In the genomic region with DNA sequence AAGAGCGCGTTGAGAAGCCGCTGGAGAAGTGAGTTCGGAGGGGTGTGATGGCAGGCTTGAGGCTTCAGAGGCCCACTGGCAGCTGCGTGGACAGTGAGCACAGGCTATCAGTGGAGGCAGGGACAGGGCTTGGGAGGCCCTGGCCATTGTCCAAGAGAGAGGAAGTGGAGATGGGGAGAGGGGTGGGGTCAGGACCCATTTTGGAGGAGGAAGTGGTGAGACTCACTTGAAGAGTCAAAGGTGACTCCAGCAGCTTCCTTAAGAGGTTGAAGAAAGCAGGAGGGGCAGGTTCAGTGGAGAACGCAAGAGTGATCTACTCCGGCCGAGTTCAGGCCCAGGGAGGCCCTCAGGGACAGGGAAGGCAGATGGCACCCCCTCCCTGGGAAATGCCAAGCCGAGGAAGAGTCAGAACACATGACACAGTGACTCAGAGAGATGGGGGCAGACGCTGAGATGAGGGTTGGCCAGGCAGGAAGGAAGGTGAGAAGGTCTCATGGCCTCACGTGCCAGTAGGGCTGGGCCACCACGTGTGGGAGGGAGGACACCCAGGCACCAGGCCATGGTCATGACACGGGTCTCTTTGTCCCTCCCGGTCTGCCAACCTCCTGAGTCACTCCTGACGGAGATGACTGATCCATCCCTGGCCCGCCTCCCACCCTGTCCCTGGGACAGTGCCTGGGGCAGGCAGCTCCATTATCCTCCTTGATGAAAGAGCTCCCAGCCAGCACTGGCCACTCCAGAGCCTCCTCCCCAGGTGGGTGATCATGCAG, we compare ENCODE assay signal across 8 cellular contexts. TPM values are rescaled to one million over a fixed set of nuclear protein-coding genes. Genes with fewer than 3 reads are reported as not detected.
DNase-seq lines count a peak whose midpoint lies in the region; ATAC-seq and TF ChIP-seq lines count a peak whose summit lies in the region.

No MANE protein-coding gene starts in this region.

- no peaks in the 10 kb centered on the region for H3K27me3 Mint-ChIP-seq in endodermal cell (ENCODE audit: insufficient read depth)
- peaks cover 6 to 11% of the 10 kb centered on the region in 2 donors for H3K27me3 Mint-ChIP-seq in natural killer cell treated with Interleukin-12 subunit alpha and Interleukin-12 subunit beta and Interleukin-15 and Interleukin-18, amount 100 ng/mL, for 72 hours

- H3K36me3 ChIP-seq in endodermal cell (ENCODE audit: control insufficient read depth, insufficient read depth, low read length) (no peaks in the 10 kb centered on the region), mesendoderm (ENCODE audit: control insufficient read depth, insufficient read depth, low read length) (no peaks in the 10 kb centered on the region)

- H3K4me1 ChIP-seq in endodermal cell (ENCODE audit: control insufficient read depth, insufficient read depth, low read length) (no peaks in the 10 kb centered on the region), mesendoderm (ENCODE audit: control insufficient read depth, low read depth, low read length) (no peaks in the 10 kb centered on the region)

- H3K27ac ChIP-seq in endodermal cell (ENCODE audit: low read depth, low read length) (no peak overlapping the region), mesendoderm (ENCODE audit: low read depth, low read length) (no peak overlapping the region)

- H4K5ac ChIP-seq in mesendoderm (ENCODE audit: low read length) = no peak overlapping the region

- no peaks in the 10 kb centered on the region for H3K79me2 ChIP-seq in mesendoderm (ENCODE audit: control insufficient read depth, insufficient read depth, low read length)

- no peak overlapping the region for H4K8ac ChIP-seq in mesendoderm (ENCODE audit: low read depth, low read length)

- H3K4me3 ChIP-seq in endodermal cell (ENCODE audit: low read length) (no peak overlapping the region), mesendoderm (ENCODE audit: low read length) (no peak overlapping the region)

- no peak overlapping the region for H2AK5ac ChIP-seq in mesendoderm (ENCODE audit: low read length)

- H3K4me2 ChIP-seq in mesendoderm (ENCODE audit: low read length) = no peak overlapping the region

- no peak overlapping the region for H3K4ac ChIP-seq in mesendoderm (ENCODE audit: low read depth, low read length)

- H2BK120ac ChIP-seq in mesendoderm (ENCODE audit: low read depth, low read length) = no peak overlapping the region

- WGBS in endodermal cell (ENCODE audit: insufficient coverage in 1 of 2, insufficient read length in 1 of 2), 2 experiments = 92 to 94% methylated on average over 11 to 16 of the region's 16 CpGs
- WGBS in mesendoderm (ENCODE audit: extremely low coverage, insufficient coverage, low lambda C conversion rate) = no CpG with 5 or more reads among the region's 16 CpGs

- H3K36me3 Mint-ChIP-seq in endodermal cell (ENCODE audit: low read depth) = no peaks in the 10 kb centered on the region
- no peaks in the 10 kb centered on the region for H3K36me3 Mint-ChIP-seq in natural killer cell treated with Interleukin-12 subunit alpha and Interleukin-12 subunit beta and Interleukin-15 and Interleukin-18, amount 100 ng/mL, for 72 hours

- no peaks in the 10 kb centered on the region for H3K79me1 ChIP-seq in mesendoderm (ENCODE audit: low read length)

- DNase-seq in COLO829 (ENCODE audit: low spot score) (peak; percentile 93), NOMO-1 (lab: John Stamatoyannopoulos, UW; ENCODE audit: unreplicated experiment in 2 of 2) (peak; percentile 33 to 67), endodermal cell (no peak), SHP77 treated with DMSO at 0.1 percent for 48 hours (lab: John Stamatoyannopoulos, UW) (no peak), mesendoderm (no peak), KG1 (lab: John Stamatoyannopoulos, UW) (no peak), SK-N-DZ (ENCODE audit: low spot score) (no peak)
- DNase-seq in natural killer cell treated with Interleukin-12 subunit alpha and Interleukin-12 subunit beta and Interleukin-15 and Interleukin-18, amount 100 ng/mL, for 72 hours (ENCODE audit: low spot score) = no peak

- peak; percentile 45 to 49 for ATAC-seq in natural killer cell treated with Interleukin-12 subunit alpha and Interleukin-12 subunit beta and Interleukin-15 and Interleukin-18, amount 100 ng/mL, for 72 hours

- H3K23ac ChIP-seq in mesendoderm (ENCODE audit: low read length) = no peak overlapping the region

- H3K56ac ChIP-seq in mesendoderm (ENCODE audit: low read length) = no peak overlapping the region

- H3K4me3 Mint-ChIP-seq in endodermal cell = no peak overlapping the region
- no peak overlapping the region for H3K4me3 Mint-ChIP-seq in natural killer cell treated with Interleukin-12 subunit alpha and Interleukin-12 subunit beta and Interleukin-15 and Interleukin-18, amount 100 ng/mL, for 72 hours

- TF ChIP-seq CTCF in endodermal cell (conservative IDR thresholded peaks at IDR 0.05) = no peak

- H3K9ac ChIP-seq in endodermal cell (ENCODE audit: extremely low read depth, low read length, poor library complexity, severe bottlenecking) (no peak overlapping the region), mesendoderm (ENCODE audit: low read length) (no peak overlapping the region)

- H3K27ac Mint-ChIP-seq in endodermal cell = peak overlapping the region; percentile 61
- peak overlapping the region in 1 of 2 donors; percentile 78 for H3K27ac Mint-ChIP-seq in natural killer cell treated with Interleukin-12 subunit alpha and Interleukin-12 subunit beta and Interleukin-15 and Interleukin-18, amount 100 ng/mL, for 72 hours

- peaks cover 8% of the 10 kb centered on the region for H3K9me3 Mint-ChIP-seq in endodermal cell
- no peaks in the 10 kb centered on the region for H3K9me3 Mint-ChIP-seq in natural killer cell treated with Interleukin-12 subunit alpha and Interleukin-12 subunit beta and Interleukin-15 and Interleukin-18, amount 100 ng/mL, for 72 hours

- no peak overlapping the region for H2BK15ac ChIP-seq in mesendoderm (replicated peaks; ENCODE audit: low read depth)

- peaks cover 7% of the 10 kb centered on the region for H3K9me3 ChIP-seq in endodermal cell (ENCODE audit: control insufficient read depth, low read length)

- no peak overlapping the region for H3K18ac ChIP-seq in mesendoderm (ENCODE audit: low read length)

- H2BK5ac ChIP-seq in mesendoderm (ENCODE audit: low read length) = no peak overlapping the region

- peaks cover 5% of the 10 kb centered on the region for H3K4me1 Mint-ChIP-seq in endodermal cell
- H3K4me1 Mint-ChIP-seq in natural killer cell treated with Interleukin-12 subunit alpha and Interleukin-12 subunit beta and Interleukin-15 and Interleukin-18, amount 100 ng/mL, for 72 hours (ENCODE audit: low read depth in 2 of 2) = peaks cover 6 to 13% of the 10 kb centered on the region in 2 donors

- H3K27me3 ChIP-seq in endodermal cell (ENCODE audit: control insufficient read depth, insufficient read depth, low read length, poor library complexity, severe bottlenecking) (no peaks in the 10 kb centered on the region), mesendoderm (ENCODE audit: insufficient read depth, low read length, poor library complexity) (no peaks in the 10 kb centered on the region)

RNA-seq across cellular contexts. Expression of gene CD22, which starts 10.1 kb away (rescaled TPM):
- not detected for total RNA-seq in endodermal cell
- polyA plus RNA-seq in endodermal cell (2013, experiment 1 of 2) = not detected
- not detected for polyA plus RNA-seq in endodermal cell (2013, experiment 2 of 2)
- 10 to 100 TPM in 1 of 2 donors, 1 to 10 TPM in 1; 1.1 to 15.0 TPM for total RNA-seq in natural killer cell treated with Interleukin-12 subunit alpha and Interleukin-12 subunit beta and Interleukin-15 and Interleukin-18, amount 100 ng/mL, for 72 hours
- 0.08 TPM for polyA plus RNA-seq in mesendoderm (2013, experiment 1 of 2)
- polyA plus RNA-seq in mesendoderm (2013, experiment 2 of 2) = 0.13 TPM
- polyA plus RNA-seq in SK-N-DZ (2014; cell fraction: cytosol; rRNA removed) = not detected in 2 replicates
- 0.15 TPM in 1 of 2 replicates, not detected in the other for polyA plus RNA-seq in SK-N-DZ (2014; cell fraction: nucleus; rRNA removed)

RNA-seq across cellular contexts. Expression of gene MAG, which starts 26.9 kb away (rescaled TPM):
- not detected for total RNA-seq in endodermal cell
- polyA plus RNA-seq in endodermal cell (2013, experiment 1 of 2) = not detected
- polyA plus RNA-seq in endodermal cell (2013, experiment 2 of 2) = not detected
- under 1 TPM in 1 of 2 donors, not detected in 1; 0.38 TPM for total RNA-seq in natural killer cell treated with Interleukin-12 subunit alpha and Interleukin-12 subunit beta and Interleukin-15 and Interleukin-18, amount 100 ng/mL, for 72 hours
- polyA plus RNA-seq in mesendoderm (2013, experiment 1 of 2) = 0.06 TPM
- not detected for polyA plus RNA-seq in mesendoderm (2013, experiment 2 of 2)
- 2.2 TPM in 1 of 2 replicates, not detected in the other for polyA plus RNA-seq in SK-N-DZ (2014; cell fraction: cytosol; rRNA removed)
- polyA plus RNA-seq in SK-N-DZ (2014; cell fraction: nucleus; rRNA removed) = not detected in 2 replicates

RNA-seq across cellular contexts. Expression of gene FFAR1, which starts 28.8 kb away (rescaled TPM):
- not detected for total RNA-seq in endodermal cell
- polyA plus RNA-seq in endodermal cell (2013, experiment 1 of 2) = not detected
- not detected for polyA plus RNA-seq in endodermal cell (2013, experiment 2 of 2)
- under 1 TPM; 0.19 to 0.36 TPM for total RNA-seq in natural killer cell treated with Interleukin-12 subunit alpha and Interleukin-12 subunit beta and Interleukin-15 and Interleukin-18, amount 100 ng/mL, for 72 hours
- 0.03 TPM for polyA plus RNA-seq in mesendoderm (2013, experiment 1 of 2)
- polyA plus RNA-seq in mesendoderm (2013, experiment 2 of 2) = not detected
- not detected in 2 replicates for polyA plus RNA-seq in SK-N-DZ (2014; cell fraction: cytosol; rRNA removed)
- polyA plus RNA-seq in SK-N-DZ (2014; cell fraction: nucleus; rRNA removed) = not detected in 2 replicates

RNA-seq across cellular contexts. Expression of gene HAMP, which starts 36.5 kb away (rescaled TPM):
- 1 to 10 TPM in 1 of 2 donors, under 1 TPM in 1; 0.35 to 1.3 TPM for total RNA-seq in endodermal cell
- 0.25 TPM for polyA plus RNA-seq in endodermal cell (2013, experiment 1 of 2)
- 0.25 TPM for polyA plus RNA-seq in endodermal cell (2013, experiment 2 of 2)
- total RNA-seq in natural killer cell treated with Interleukin-12 subunit alpha and Interleukin-12 subunit beta and Interleukin-15 and Interleukin-18, amount 100 ng/mL, for 72 hours = 1 to 10 TPM in 1 of 2 donors, under 1 TPM in 1; 0.92 to 2.4 TPM
- not detected for polyA plus RNA-seq in mesendoderm (2013, experiment 1 of 2)
- 0.07 TPM for polyA plus RNA-seq in mesendoderm (2013, experiment 2 of 2)
- polyA plus RNA-seq in SK-N-DZ (2014; cell fraction: cytosol; rRNA removed) = 0.02 TPM in 1 of 2 replicates, not detected in the other
- not detected in 2 replicates for polyA plus RNA-seq in SK-N-DZ (2014; cell fraction: nucleus; rRNA removed)

RNA-seq across cellular contexts. Expression of gene FFAR3, which starts 39.4 kb away (rescaled TPM):
- not detected for total RNA-seq in endodermal cell
- not detected for polyA plus RNA-seq in endodermal cell (2013, experiment 1 of 2)
- not detected for polyA plus RNA-seq in endodermal cell (2013, experiment 2 of 2)
- under 1 TPM in 1 of 2 donors, not detected in 1; 0.62 TPM for total RNA-seq in natural killer cell treated with Interleukin-12 subunit alpha and Interleukin-12 subunit beta and Interleukin-15 and Interleukin-18, amount 100 ng/mL, for 72 hours
- polyA plus RNA-seq in mesendoderm (2013, experiment 1 of 2) = 0.03 TPM
- polyA plus RNA-seq in mesendoderm (2013, experiment 2 of 2) = 0.14 TPM
- not detected in 2 replicates for polyA plus RNA-seq in SK-N-DZ (2014; cell fraction: cytosol; rRNA removed)
- not detected in 2 replicates for polyA plus RNA-seq in SK-N-DZ (2014; cell fraction: nucleus; rRNA removed)

Comparison
In these comparisons a context has a peak if more than half of its experiments do, and no peak if none do; other contexts are left out.
1. DNase-seq: peak in COLO829 (single experiment) and NOMO-1 (2 of 2); none in endodermal cell (single experiment), natural killer cell treated with Interleukin-12 subunit alpha and Interleukin-12 subunit beta and Interleukin-15 and Interleukin-18, amount 100 ng/mL, for 72 hours (single experiment), SHP77 treated with DMSO at 0.1 percent for 48 hours (single experiment), mesendoderm (single experiment), KG1 (single experiment) and SK-N-DZ (single experiment).